Comparison of ENCODE assay signal across 1 cellular context in genomic region chr21:45453308-45453950, GRCh38.
TF ChIP-seq lines count a peak whose summit lies in the region.

No MANE protein-coding gene starts in this region.

TF ChIP-seq in WTC11, 78 proteins besides CTCF, POLR2A, EP300 and RAD21 (continued from another document):
- TF ChIP-seq ERG (CRISPR knock-in tag; IDR thresholded peaks at IDR 0.05) (no peak), JAZF1 (CRISPR knock-in tag; IDR thresholded peaks at IDR 0.05) (no peak), TCF7 (CRISPR knock-in tag; IDR thresholded peaks at IDR 0.05; ENCODE audit: low read depth) (no peak), EMX1 (CRISPR knock-in tag; IDR thresholded peaks at IDR 0.05) (no peak), ESRRA (CRISPR knock-in tag; IDR thresholded peaks at IDR 0.05; ENCODE audit: borderline replicate concordance) (no peak), SP1 (CRISPR knock-in tag; conservative IDR thresholded peaks at IDR 0.05) (no peak), USF2 (CRISPR knock-in tag; IDR thresholded peaks at IDR 0.05) (no peak), NR3C1 (CRISPR knock-in tag; conservative IDR thresholded peaks at IDR 0.05; ENCODE audit: low read depth) (no peak), AR (CRISPR knock-in tag; IDR thresholded peaks at IDR 0.05) (no peak), ZNF512 (CRISPR knock-in tag; IDR thresholded peaks at IDR 0.05; ENCODE audit: borderline replicate concordance) (no peak), ZNF281 (CRISPR knock-in tag; IDR thresholded peaks at IDR 0.05) (no peak), NR1H2 (CRISPR knock-in tag; IDR thresholded peaks at IDR 0.05) (no peak), NFATC4 (CRISPR knock-in tag; IDR thresholded peaks at IDR 0.05) (no peak)
